Comparison of ENCODE assay signal across 8 cellular contexts in genomic region chr7:130440527-130441365, GRCh38. TPM values are rescaled to one million over a fixed set of nuclear protein-coding genes. Genes with fewer than 3 reads are reported as not detected.
DNase-seq lines count a peak whose midpoint lies in the region; ATAC-seq and TF ChIP-seq lines count a peak whose summit lies in the region.

Gene CEP41 (minus strand): TSS chr7:130441016. CDS start chr7:130440966, 50 bp downstream.

- TF ChIP-seq POLR2A in GM15510 (IDR thresholded peaks at IDR 0.05; ENCODE audit: borderline replicate concordance, extremely low read depth, insufficient read length) (peak; percentile 49), upper lobe of left lung (IDR thresholded peaks at IDR 0.05) (peak in 1 of 4 donors; percentile 49)

- ATAC-seq in HG02884 (IDR thresholded peaks at IDR 0.05; ENCODE audit: unreplicated experiment) (peak; percentile 97), heart right ventricle (peak; percentile 98 to 100 (median 100)), upper lobe of left lung (ENCODE audit: low FRiP score in 2 of 2) (peak; percentile 97 to 99)

- intact Hi-C loops in T-helper 1 cell treated with Interleukin-12 subunit alpha and Interleukin-12 subunit beta and Interleukin-4 antibody, amounts not matched to agents 30 ng/mL and 1 ng/mL, for 36 hours (cut with micrococcal nuclease): loop anchor here (1.0 to 10.0 kb wide), 8 partner anchors 18 to 1117 kb away; partner anchors contain the start of genes COPG2, MKLN1, PODXL and TMEM209
- intact Hi-C loops in heart right ventricle (cut with DNase I): no loop called here
- intact Hi-C loops in posterior cingulate gyrus (cut with DNase I): loop anchor here (5.0 kb wide), 1 partner anchor 47 kb away; no protein-coding TSS in a partner anchor

- H3K4me3 ChIP-seq in heart right ventricle (peak within 1 kb of the TSS; percentile 66 to 85 (median 76)), upper lobe of left lung (peak within 1 kb of the TSS; percentile 66 to 92 (median 85))

- no peak for TF ChIP-seq EP300 in upper lobe of left lung (IDR thresholded peaks at IDR 0.05)

- H3K27me3 ChIP-seq in heart right ventricle (no peaks in the 10 kb centered on the region), upper lobe of left lung (no peaks in the 10 kb centered on the region)

- H3K36me3 ChIP-seq in heart right ventricle (no peaks in the 10 kb centered on the region), upper lobe of left lung (no peaks in the 10 kb centered on the region)

- H3K4me1 ChIP-seq in heart right ventricle (peaks cover 0 to 19% (median 15%) of the 10 kb centered on the region in 9 donors), upper lobe of left lung (peaks cover 13 to 25% (median 17%) of the 10 kb centered on the region in 4 donors)

- H3K27ac ChIP-seq in heart right ventricle (peak within 1 kb of the TSS; percentile 55 to 95 (median 88)), upper lobe of left lung (peak within 1 kb of the TSS; percentile 81 to 91 (median 90))

- DNase-seq in NCI-H1694 (lab: John Stamatoyannopoulos, UW): peak; percentile 98
- DNase-seq in amniotic stem cell (lab: John Stamatoyannopoulos, UW): peak; percentile 88
- DNase-seq in heart right ventricle: peak; percentile 98
- peak; percentile 96 to 100 (median 98) for DNase-seq in posterior cingulate gyrus
- DNase-seq in upper lobe of left lung: peak; percentile 97 to 98

- WGBS in heart right ventricle, 2 donors: 3% methylated on average over 61 of the region's 61 CpGs
- 5% methylated on average over 17 to 49 of the region's 61 CpGs for whole genome bisulfite sequencing in upper lobe of left lung, 2 donors

- TF ChIP-seq CTCF in heart right ventricle (IDR thresholded peaks at IDR 0.05): no peak
- no peak for TF ChIP-seq CTCF in upper lobe of left lung (IDR thresholded peaks at IDR 0.05)

- H3K9me3 ChIP-seq in heart right ventricle: no peaks in the 10 kb centered on the region
- H3K9me3 ChIP-seq in upper lobe of left lung: no peaks in the 10 kb centered on the region

RNA-seq across cellular contexts. Expression of gene CEP41, which starts in this region (rescaled TPM):
- 14.4 and 16.0 TPM in 2 replicates for total RNA-seq in T-helper 1 cell treated with Interleukin-12 subunit alpha and Interleukin-12 subunit beta and Interleukin-4 antibody, amounts not matched to agents 30 ng/mL and 1 ng/mL, for 36 hours
- total RNA-seq in heart right ventricle (1 to 10 TPM; 3.1 to 6.3 (median 4.7) TPM), upper lobe of left lung (10 to 100 TPM in 1 of 6 donors, 1 to 10 TPM in 5; 4.3 to 11.5 (median 7.2) TPM)
- 1 to 10 TPM; 2.2 to 5.4 TPM for polyA plus RNA-seq in heart right ventricle

Comparison
In these comparisons a context has a peak if more than half of its experiments do, and no peak if none do; other contexts are left out.
1. Peak in every context shown above with its lines: DNase-seq, ATAC-seq, H3K4me3 ChIP-seq and H3K27ac ChIP-seq.
2. intact Hi-C loops: an anchor here in T-helper 1 cell treated with Interleukin-12 subunit alpha and Interleukin-12 subunit beta and Interleukin-4 antibody, amounts not matched to agents 30 ng/mL and 1 ng/mL, for 36 hours (1.0 to 10.0 kb wide) and posterior cingulate gyrus (5.0 kb wide); none called in heart right ventricle.